ENCODE assay signal across 8 cellular contexts in genomic region chr6:78868124-78868523, GRCh38. TPM values are rescaled to one million over a fixed set of nuclear protein-coding genes. Genes with fewer than 3 reads are reported as not detected.
DNase-seq lines count a peak whose midpoint lies in the region; ATAC-seq and TF ChIP-seq lines count a peak whose summit lies in the region.

No MANE protein-coding gene starts in this region.

- no peak for TF ChIP-seq EP300 in esophagus muscularis mucosa (IDR thresholded peaks at IDR 0.05)

- H3K4me1 ChIP-seq in esophagus muscularis mucosa: peaks cover 0 to 12% (median 9%) of the 10 kb centered on the region in 4 donors
- H3K4me1 ChIP-seq in rectal smooth muscle tissue (ENCODE audit: control insufficient read depth, insufficient read depth, low read length): no peaks in the 10 kb centered on the region

- H3K27ac ChIP-seq in esophagus muscularis mucosa (replicated peaks in 1 of 4) (no peak overlapping the region), rectal smooth muscle tissue (ENCODE audit: low read depth, low read length) (no peak overlapping the region)

- H3K4me3 ChIP-seq in GM12864 (ENCODE audit: low read depth, low read length) (peak overlapping the region; percentile 75), esophagus muscularis mucosa (peak overlapping the region; percentile 70 to 91 (median 76)), rectal smooth muscle tissue (ENCODE audit: low read length) (peak overlapping the region; percentile 90)

- TF ChIP-seq POLR2A in esophagus muscularis mucosa (IDR thresholded peaks at IDR 0.05; ENCODE audit: low read depth): no peak

- no peaks in the 10 kb centered on the region for H3K27me3 ChIP-seq in esophagus muscularis mucosa
- no peaks in the 10 kb centered on the region for H3K27me3 ChIP-seq in rectal smooth muscle tissue (ENCODE audit: control insufficient read depth, insufficient read depth, low read length)

- H3K9ac ChIP-seq in rectal smooth muscle tissue (ENCODE audit: low read length): no peak overlapping the region

- WGBS in esophagus muscularis mucosa: 30% methylated on average over 8 of the region's 8 CpGs

- no peak for ATAC-seq in HG03520 (IDR thresholded peaks at IDR 0.05; ENCODE audit: unreplicated experiment)

- H3K36me3 ChIP-seq in esophagus muscularis mucosa (peaks cover 0 to 9% (median 0%) of the 10 kb centered on the region in 4 donors), rectal smooth muscle tissue (ENCODE audit: control insufficient read depth, insufficient read depth, low read length) (no peaks in the 10 kb centered on the region)

- no peak for TF ChIP-seq CTCF in GM12864 (IDR thresholded peaks at IDR 0.05; ENCODE audit: low read depth, low read length, missing control alignments)
- no peak for TF ChIP-seq CTCF in esophagus muscularis mucosa (IDR thresholded peaks at IDR 0.05)

- DNase-seq in GM12864 (ENCODE audit: low read depth): no peak
- DNase-seq in RKO (ENCODE audit: low spot score): peak; percentile 50
- no peak for DNase-seq in esophagus muscularis mucosa (ENCODE audit: extremely low spot score)
- no peak for DNase-seq in NCI-H1436 treated with DMSO at 0.1 percent for 48 hours (lab: John Stamatoyannopoulos, UW)
- DNase-seq in mucosa of gallbladder (ENCODE audit: low spot score): no peak
- no peak for DNase-seq in amygdala (lab: John Stamatoyannopoulos, UW)

- H3K9me3 ChIP-seq in esophagus muscularis mucosa: no peaks in the 10 kb centered on the region

- intact Hi-C loops in esophagus muscularis mucosa (cut with DNase I): no loop called here

RNA-seq across cellular contexts. Expression of gene IRAK1BP1, which starts 0.8 kb away (rescaled TPM):
- 1 to 10 TPM; 3.1 to 5.4 (median 4.0) TPM for total RNA-seq in esophagus muscularis mucosa
- total RNA-seq in mucosa of gallbladder: 7.5 TPM
